ENCODE assay signal across 1 cellular context in the genomic region with DNA sequence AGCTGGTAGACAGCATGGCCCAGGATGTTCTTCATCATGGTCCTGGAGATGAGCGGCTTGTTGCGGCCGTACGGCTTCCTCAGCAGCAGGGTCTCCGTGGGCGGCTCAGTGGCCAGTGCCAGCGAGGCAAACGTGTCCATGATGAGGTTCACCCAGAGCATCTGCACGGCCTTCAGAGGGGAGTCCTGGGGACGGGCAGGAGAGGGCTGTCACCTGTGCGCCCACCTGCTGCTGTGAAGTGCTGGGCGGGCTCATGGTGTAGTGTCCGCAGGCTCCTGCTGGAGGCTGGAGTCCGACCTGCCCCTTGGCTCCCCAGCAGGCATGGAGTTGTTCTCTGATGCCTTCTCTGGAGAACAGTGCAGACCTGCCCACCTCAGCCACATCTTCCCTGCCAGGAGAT.
TF ChIP-seq lines count a peak whose summit lies in the region.

No MANE protein-coding gene starts in this region.

TF ChIP-seq in H1, 55 proteins besides CTCF, POLR2A, EP300 and RAD21:
- TF ChIP-seq RFX5 (IDR thresholded peaks at IDR 0.05; ENCODE audit: borderline replicate concordance, low read depth, low read length) (no peak), MAFK (IDR thresholded peaks at IDR 0.05; ENCODE audit: low read depth, low read length) (no peak), TAF7 (optimal IDR thresholded peaks at IDR 0.05; ENCODE audit: borderline replicate concordance, low read depth, low read length) (no peak), FOSL1 (IDR thresholded peaks at IDR 0.05; ENCODE audit: insufficient read depth, low read depth, low read length) (no peak)
